ENCODE assay signal across 13 cellular contexts in the genomic region with DNA sequence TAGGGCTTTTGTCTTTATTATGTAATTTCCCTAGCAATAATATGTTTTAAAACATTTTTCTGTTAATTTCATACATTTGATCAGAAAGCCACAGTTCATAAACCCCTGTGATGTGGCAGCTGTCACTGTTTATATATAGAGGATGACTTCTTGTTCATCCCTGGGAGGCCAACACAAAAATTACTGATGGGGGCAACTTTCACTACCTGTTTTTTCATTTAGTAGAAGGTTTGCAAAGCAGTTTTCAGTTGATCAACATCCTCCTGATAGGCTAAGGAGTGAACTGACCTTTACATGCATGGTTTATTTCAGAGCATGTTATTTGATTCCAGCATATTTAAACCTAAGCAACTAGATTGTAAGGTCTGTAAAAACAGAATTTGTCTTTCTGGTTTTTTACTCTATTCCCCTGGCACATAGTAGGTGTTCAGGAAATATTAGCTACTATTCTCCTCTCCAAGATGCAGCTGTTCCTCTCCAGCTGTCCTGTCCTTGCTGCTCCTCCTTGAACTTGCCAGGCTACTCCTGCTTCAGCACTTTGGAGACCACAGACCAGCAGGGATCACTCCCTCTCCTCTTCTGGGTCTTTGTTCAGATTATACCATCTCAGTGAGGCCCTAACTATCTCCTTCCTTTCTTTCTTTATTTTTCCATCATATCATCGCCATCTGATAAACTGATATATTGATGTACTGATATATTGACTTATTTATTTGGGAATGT. TPM values are rescaled to one million over a fixed set of nuclear protein-coding genes. Genes with fewer than 3 reads are reported as not detected.
DNase-seq lines count a peak whose midpoint lies in the region; ATAC-seq, FAIRE-seq and TF ChIP-seq lines count a peak whose summit lies in the region.
"Had no signal": no experiment of that assay in that cellular context is flagged by ENCODE, and none has a peak within 500 bp of the region (broad histone marks: within the 10 kb centered on the region; RNA-seq: fewer than 3 reads in every experiment).

No MANE protein-coding gene starts in this region.

- no peak overlapping the region for H3K27ac Mint-ChIP-seq in osteocyte (ENCODE audit: unreplicated experiment)
- H3K27ac Mint-ChIP-seq: activated CD8-positive, alpha-beta T cell treated with anti-CD3 and anti-CD28 coated beads for 36 hours had no signal

- POLR2A ChIA-PET in HepG2 (lab: Yijun Ruan, JAX), result no interaction called here

- no TSS peak for BruUV-seq in HepG2 (replicated peaks; lab: Mats Ljungman, UMichigan)

- CTCF ChIA-PET in HepG2 (lab: Yijun Ruan, JAX; ENCODE audit: low intra/inter-chr PET ratio, low total read pairs), result no interaction called here

- TF ChIP-seq POLR2A in right lobe of liver (IDR thresholded peaks at IDR 0.05), result no peak
- TF ChIP-seq POLR2A in HepG2 (IDR thresholded peaks at IDR 0.05; ENCODE audit: insufficient read depth in 1 of 2, low read depth in 2 of 2, low read length in 2 of 2), result no peak

- H3K27me3 Mint-ChIP-seq in osteocyte (ENCODE audit: unreplicated experiment), result peaks cover 2% of the 10 kb centered on the region

- no peaks in the 10 kb centered on the region for H3K27me3 ChIP-seq in right lobe of liver
- H3K27me3 ChIP-seq in HepG2 (ENCODE audit: control insufficient read depth in 1 of 2, insufficient read depth in 2 of 2, low read length in 2 of 2), result no peaks in the 10 kb centered on the region
- no peaks in the 10 kb centered on the region for H3K27me3 ChIP-seq in left lung
- H3K27me3 ChIP-seq: hepatocyte had no signal

- intact Hi-C loops in right lobe of liver (cut with DNase I) (no loop called here), HepG2 (cut with micrococcal nuclease; ENCODE audit: unreplicated experiment) (no loop called here), kidney (cut with DNase I) (no loop called here), left lung (cut with DNase I) (no loop called here)

- in situ Hi-C loops in HepG2 (cut with HindIII; ENCODE audit: extremely low pct_ligation_motif_present, low pct_unique_long_range_greater_than_20kb), result no loop called here

- WGBS in right lobe of liver (ENCODE audit: insufficient coverage, low coverage, low lambda C conversion rate, missing lambda C conversion rate), result 63% methylated on average over 1 of the region's 1 CpG
- 5% methylated on average over 1 of the region's 1 CpG for WGBS in HepG2 (ENCODE audit: low lambda C conversion rate)

- TF ChIP-seq EP300 in HepG2 (IDR thresholded peaks at IDR 0.05; ENCODE audit: low read depth in 2 of 2, low read length in 2 of 2) (no peak), HepG2 (CRISPR knock-in tag; IDR thresholded peaks at IDR 0.05; ENCODE audit: borderline replicate concordance) (no peak)

- H3K9me3 Mint-ChIP-seq in osteocyte (ENCODE audit: unreplicated experiment), result no peaks in the 10 kb centered on the region
- H3K9me3 Mint-ChIP-seq: activated CD8-positive, alpha-beta T cell treated with anti-CD3 and anti-CD28 coated beads for 36 hours had no signal

- H3K4me3 Mint-ChIP-seq in osteocyte (ENCODE audit: unreplicated experiment), result no peak overlapping the region
- H3K4me3 Mint-ChIP-seq: activated CD8-positive, alpha-beta T cell treated with anti-CD3 and anti-CD28 coated beads for 36 hours had no signal

- no peak overlapping the region for H3K4me2 ChIP-seq in HepG2 (ENCODE audit: low read depth, low read length)
- H3K4me2 ChIP-seq: hepatocyte had no signal

- H3K4me3 ChIP-seq in right lobe of liver, result no peak overlapping the region
- no peak overlapping the region for H3K4me3 ChIP-seq in HepG2 (replicated peaks in 1 of 3; ENCODE audit: insufficient read depth in 1 of 3, low read depth in 2 of 3, low read length in 3 of 3)
- H3K4me3 ChIP-seq in kidney (ENCODE audit: low read length in 2 of 2), result no peak overlapping the region
- H3K4me3 ChIP-seq in left lung, result no peak overlapping the region
- H3K4me3 ChIP-seq: A549, hepatocyte had no signal

- no peak overlapping the region for H3K27ac ChIP-seq in right lobe of liver
- no peak overlapping the region for H3K27ac ChIP-seq in HepG2 (ENCODE audit: extremely low read length, insufficient read depth, low read length)
- H3K27ac ChIP-seq in kidney (ENCODE audit: low read depth in 2 of 2, low read length in 2 of 2), result no peak overlapping the region
- H3K27ac ChIP-seq in left lung, result no peak overlapping the region
- H3K27ac ChIP-seq: hepatocyte had no signal

- DNase-seq in right lobe of liver (no peak), HepG2 (ENCODE audit: low spot score) (no peak), NCI-H1694 treated with DMSO at 0.1 percent for 48 hours (lab: John Stamatoyannopoulos, UW) (peak; percentile 68), osteocyte (ENCODE audit: extremely low spot score, unreplicated experiment) (no peak), kidney (no peak), T-helper 9 cell (no peak), left lung (no peak)
- DNase-seq: activated CD8-positive, alpha-beta T cell treated with anti-CD3 and anti-CD28 coated beads for 36 hours; SW 1271 had no signal

- ATAC-seq in right lobe of liver (peak in 3 of 4 donors; percentile 20 to 65 (median 45)), HepG2 (no peak), HG02870 (IDR thresholded peaks at IDR 0.05; ENCODE audit: unreplicated experiment) (peak; percentile 94), left lung (no peak)
- ATAC-seq: A549; activated CD8-positive, alpha-beta T cell treated with anti-CD3 and anti-CD28 coated beads for 36 hours had no signal

- H3K36me3 Mint-ChIP-seq in osteocyte (ENCODE audit: unreplicated experiment), result no peaks in the 10 kb centered on the region

- H3K9ac ChIP-seq in HepG2 (ENCODE audit: insufficient read depth, low read depth, low read length) (no peak overlapping the region), kidney (ENCODE audit: low read length in 2 of 2) (no peak overlapping the region)

- H3K4me1 Mint-ChIP-seq in osteocyte (ENCODE audit: unreplicated experiment), result peaks cover 5% of the 10 kb centered on the region

- H3K36me3 ChIP-seq in right lobe of liver (no peaks in the 10 kb centered on the region), HepG2 (replicated peaks in 1 of 2; ENCODE audit: control insufficient read depth in 1 of 2, insufficient read depth in 2 of 2, low read length in 2 of 2) (no peaks in the 10 kb centered on the region), kidney (ENCODE audit: control insufficient read depth in 1 of 2, insufficient read depth in 2 of 2, low read length in 2 of 2) (no peaks in the 10 kb centered on the region), left lung (no peaks in the 10 kb centered on the region)

- TF ChIP-seq RAD21 in HepG2 (CRISPR knock-in tag; IDR thresholded peaks at IDR 0.05), result no peak

- H3K9me3 ChIP-seq in right lobe of liver (no peaks in the 10 kb centered on the region), HepG2 (ENCODE audit: low read length) (no peaks in the 10 kb centered on the region), kidney (ENCODE audit: control insufficient read depth in 1 of 2, low read length in 2 of 2) (no peaks in the 10 kb centered on the region), left lung (no peaks in the 10 kb centered on the region)
- H3K9me3 ChIP-seq: A549 had no signal

- H4K20me1 ChIP-seq in HepG2 (ENCODE audit: insufficient read depth, low read length), result no peaks in the 10 kb centered on the region

- no peaks in the 10 kb centered on the region for H3K4me1 ChIP-seq in right lobe of liver
- H3K4me1 ChIP-seq in HepG2 (ENCODE audit: insufficient read depth, low read length), result no peaks in the 10 kb centered on the region
- H3K4me1 ChIP-seq in kidney (ENCODE audit: control insufficient read depth in 1 of 2, insufficient read depth in 1 of 2, low read depth in 1 of 2, low read length in 2 of 2), result peaks cover 0 to 9% of the 10 kb centered on the region in 2 donors
- H3K4me1 ChIP-seq in left lung, result peaks cover 0 to 3% of the 10 kb centered on the region in 2 donors

- TF ChIP-seq CTCF in right lobe of liver (IDR thresholded peaks at IDR 0.05) (no peak), HepG2 (CRISPR knock-in tag; IDR thresholded peaks at IDR 0.05) (no peak), osteocyte (IDR thresholded peaks at IDR 0.05) (no peak), kidney (IDR thresholded peaks at IDR 0.05; ENCODE audit: borderline replicate concordance, extremely low read depth, insufficient read depth) (no peak), left lung (IDR thresholded peaks at IDR 0.05) (no peak)

- FAIRE-seq in HepG2 (lab: Jason Lieb, UNC), result no peak
- FAIRE-seq in kidney (lab: Jason Lieb, UNC), result no peak
- FAIRE-seq: A549, H1 had no signal

- H2AFZ ChIP-seq in HepG2 (ENCODE audit: low read length), result no peak overlapping the region
- H2AFZ ChIP-seq: hepatocyte had no signal

- H3K79me2 ChIP-seq in HepG2 (ENCODE audit: insufficient read depth, low read length), result no peaks in the 10 kb centered on the region

TF ChIP-seq in HepG2, 621 proteins besides CTCF, POLR2A, EP300 and RAD21 (continues in another document):
- TF ChIP-seq ZNF557 (CRISPR knock-in tag; IDR thresholded peaks at IDR 0.05) (no peak), FLYWCH1 (CRISPR knock-in tag; IDR thresholded peaks at IDR 0.05) (no peak), ATM (IDR thresholded peaks at IDR 0.05; ENCODE audit: borderline replicate concordance) (no peak)

RNA-seq across cellular contexts. Expression of gene ROR1, which starts 54.7 kb away (rescaled TPM):
- total RNA-seq in right lobe of liver (under 1 TPM; 0.04 to 0.58 (median 0.37) TPM), HepG2 (2016; rRNA removed; fragmentation: Illumina TruSeq; extraction: Trizol) (1.6 and 2.3 TPM in 2 replicates), osteocyte (20.6 and 21.8 TPM in 2 replicates), kidney (8.0 TPM), left lung (10 to 100 TPM; 25.5 to 27.5 TPM)
- 1.6 and 3.0 TPM in 2 replicates for total RNA-seq in HepG2 (2016; cell fraction: cytosol; rRNA removed; fragmentation: Illumina TruSeq; extraction: Trizol; ENCODE audit: low read depth)
- 1.5 and 2.0 TPM in 2 replicates for total RNA-seq in HepG2 (2016; cell fraction: insoluble cytoplasmic fraction; rRNA removed; fragmentation: Illumina TruSeq; extraction: Trizol)
- 0.79 and 1.0 TPM in 2 replicates for total RNA-seq in HepG2 (2016; cell fraction: membrane; rRNA removed; fragmentation: Illumina TruSeq; extraction: Trizol)
- 2.9 and 3.2 TPM in 2 replicates for total RNA-seq in HepG2 (2016; cell fraction: nucleus; rRNA removed; fragmentation: Illumina TruSeq; extraction: Trizol)
- polyA plus RNA-seq in HepG2 (2011; rRNA removed) (0.58 and 0.67 TPM in 2 replicates), kidney (ENCODE audit: insufficient read depth, low read depth, low replicate concordance) (0.77 TPM)
- polyA plus RNA-seq in HepG2 (2011; cell fraction: cytosol; rRNA removed), result 0.55 and 0.59 TPM in 2 replicates
- 0.19 and 0.37 TPM in 2 replicates for polyA plus RNA-seq in HepG2 (2011; cell fraction: nucleus; rRNA removed)
- polyA plus RNA-seq in HepG2 (2012), result 0.31 and 0.60 TPM in 2 replicates
- 0.08 and 0.14 TPM in 2 replicates for polyA plus RNA-seq in HepG2 (2016; cell fraction: cytosol; fragmentation: Illumina TruSeq; extraction: Trizol; ENCODE audit: low read depth)
- polyA plus RNA-seq in HepG2 (2016; cell fraction: insoluble cytoplasmic fraction; fragmentation: Illumina TruSeq; extraction: Trizol; ENCODE audit: low read depth), result 1.5 TPM in 2 replicates
- polyA plus RNA-seq in HepG2 (2016; cell fraction: membrane; fragmentation: Illumina TruSeq; extraction: Trizol; ENCODE audit: low read depth), result 0.15 and 0.19 TPM in 2 replicates
- 1.7 and 2.2 TPM in 2 replicates for polyA plus RNA-seq in HepG2 (2016; cell fraction: nucleus; fragmentation: Illumina TruSeq; extraction: Trizol; ENCODE audit: insufficient read depth, low read depth)
- polyA minus RNA-seq in HepG2 (2011; rRNA and poly(A)+ RNA removed; ENCODE audit: low replicate concordance), result 2.0 and 4.4 TPM in 2 replicates
- polyA minus RNA-seq in HepG2 (2011; cell fraction: cytosol; rRNA and poly(A)+ RNA removed), result 0.99 and 1.6 TPM in 2 replicates
- 1.9 and 2.3 TPM in 2 replicates for polyA minus RNA-seq in HepG2 (2011; cell fraction: nucleus; rRNA and poly(A)+ RNA removed)
- total RNA-seq: activated CD8-positive, alpha-beta T cell treated with anti-CD3 and anti-CD28 coated beads for 36 hours had no signal

Comparison
In these comparisons a context has a peak if more than half of its experiments do, and no peak if none do; other contexts are left out.
1. ATAC-seq: peak in right lobe of liver (3 of 4) and HG02870 (single experiment); none in HepG2 (single experiment) and left lung (single experiment).